ENCODE assay signal across 9 cellular contexts in the genomic region with DNA sequence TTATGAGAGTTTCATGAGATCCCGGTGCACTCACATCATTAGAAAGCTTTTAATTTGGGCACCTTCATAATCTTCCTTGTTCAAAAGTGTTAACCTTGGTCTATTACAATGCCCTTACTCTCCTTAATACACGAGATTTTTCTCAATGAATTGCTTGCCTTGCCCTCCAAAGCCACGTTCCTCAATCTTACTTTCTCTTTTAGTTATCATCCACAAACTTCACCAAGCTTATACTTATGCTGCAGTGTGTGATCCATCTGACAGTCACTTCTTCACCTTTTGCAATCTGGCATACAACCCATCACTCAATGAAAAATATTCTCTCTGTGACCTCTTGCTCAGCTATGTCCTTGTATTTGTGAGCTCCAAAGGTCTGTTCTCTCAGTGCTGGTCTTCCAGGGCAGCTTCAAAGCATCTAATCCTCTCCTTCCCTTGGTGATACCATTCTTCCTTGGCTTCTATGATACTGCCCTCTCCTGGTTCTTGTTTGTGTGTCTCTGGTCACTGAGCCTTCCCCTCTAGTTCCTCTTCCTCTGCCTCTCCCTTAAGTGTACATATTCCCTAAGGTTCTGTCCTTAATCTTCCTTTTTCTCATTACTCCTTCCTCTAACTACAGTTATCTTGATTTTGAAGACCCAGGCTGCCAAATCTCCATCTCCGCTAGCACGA.
A peak's percentile ranks its signal among the peaks of the same experiment; 100 is the strongest.
DNase-seq lines count a peak whose midpoint lies in the region; ATAC-seq and TF ChIP-seq lines count a peak whose summit lies in the region.
"Had no signal": no experiment of that assay in that cellular context is flagged by ENCODE, and none has a peak within 500 bp of the region (broad histone marks: within the 10 kb centered on the region; RNA-seq: fewer than 3 reads in every experiment).

No MANE protein-coding gene starts in this region.

- H3K36me3 ChIP-seq in upper lobe of right lung = no peaks in the 10 kb centered on the region

- H3K27ac ChIP-seq in upper lobe of right lung = no peak overlapping the region

- H3K27me3 ChIP-seq in upper lobe of right lung = no peaks in the 10 kb centered on the region

- TF ChIP-seq CTCF in upper lobe of right lung (IDR thresholded peaks at IDR 0.05) = peak; percentile 56

- H3K4me1 ChIP-seq in upper lobe of right lung = no peaks in the 10 kb centered on the region

- no peaks in the 10 kb centered on the region for H3K9me3 ChIP-seq in upper lobe of right lung

- peak; percentile 63 for DNase-seq in ELR (ENCODE audit: low read depth)
- no peak for DNase-seq in left ventricle myocardium superior
- DNase-seq in upper lobe of right lung = no peak
- DNase-seq in ecto neural progenitor cell (ENCODE audit: low spot score) = no peak
- no peak for DNase-seq in stimulated activated naive CD4-positive, alpha-beta T cell (lab: John Stamatoyannopoulos, UW)

- H3K4me3 ChIP-seq in upper lobe of right lung = peak overlapping the region; percentile 31
- H3K4me3 ChIP-seq: K562 had no signal

- intact Hi-C loops in left ventricle myocardium superior (cut with micrococcal nuclease) (no loop called here), upper lobe of right lung (cut with DNase I) (no loop called here)

- ATAC-seq in HG02884 (IDR thresholded peaks at IDR 0.05; ENCODE audit: unreplicated experiment) = peak; percentile 81
- peak; percentile 77 for ATAC-seq in SK-N-SH treated with all-trans-retinoic acid at 6 μM for 48 hours
- ATAC-seq in left ventricle myocardium superior = peak; percentile 91
- ATAC-seq in upper lobe of right lung = peak; percentile 97
- no peak for ATAC-seq in GM19328 (IDR thresholded peaks at IDR 0.05; ENCODE audit: unreplicated experiment)
- ATAC-seq: K562 had no signal

TF ChIP-seq in SK-N-SH treated with all-trans-retinoic acid at 6 μM for 48 hours, 23 proteins besides CTCF, POLR2A, EP300 and RAD21:
- TF ChIP-seq ISL1 (CRISPR knock-in tag; IDR thresholded peaks at IDR 0.05) (no peak), SNAI2 (CRISPR knock-in tag; IDR thresholded peaks at IDR 0.05) (no peak), ZFP3 (CRISPR knock-in tag; IDR thresholded peaks at IDR 0.05) (no peak), ZNF565 (CRISPR knock-in tag; conservative IDR thresholded peaks at IDR 0.05; ENCODE audit: low read depth) (no peak), ZNF8 (CRISPR knock-in tag; IDR thresholded peaks at IDR 0.05) (no peak), ZFP30 (CRISPR knock-in tag; IDR thresholded peaks at IDR 0.05) (no peak), ZNF70 (CRISPR knock-in tag; IDR thresholded peaks at IDR 0.05) (no peak), CSDC2 (CRISPR knock-in tag; IDR thresholded peaks at IDR 0.05) (no peak), GLIS3 (CRISPR knock-in tag; IDR thresholded peaks at IDR 0.05) (no peak), ARNTL (CRISPR knock-in tag; IDR thresholded peaks at IDR 0.05; ENCODE audit: borderline replicate concordance, low read depth) (no peak), RARB (CRISPR knock-in tag; IDR thresholded peaks at IDR 0.05) (no peak), BACH2 (CRISPR knock-in tag; IDR thresholded peaks at IDR 0.05; ENCODE audit: borderline replicate concordance) (no peak), OSR1 (CRISPR knock-in tag; IDR thresholded peaks at IDR 0.05) (no peak), PPARA (CRISPR knock-in tag; IDR thresholded peaks at IDR 0.05; ENCODE audit: borderline replicate concordance) (no peak), TCF4 (CRISPR knock-in tag; IDR thresholded peaks at IDR 0.05; ENCODE audit: borderline replicate concordance) (no peak)
- TF ChIP-seq, protein P1, sequence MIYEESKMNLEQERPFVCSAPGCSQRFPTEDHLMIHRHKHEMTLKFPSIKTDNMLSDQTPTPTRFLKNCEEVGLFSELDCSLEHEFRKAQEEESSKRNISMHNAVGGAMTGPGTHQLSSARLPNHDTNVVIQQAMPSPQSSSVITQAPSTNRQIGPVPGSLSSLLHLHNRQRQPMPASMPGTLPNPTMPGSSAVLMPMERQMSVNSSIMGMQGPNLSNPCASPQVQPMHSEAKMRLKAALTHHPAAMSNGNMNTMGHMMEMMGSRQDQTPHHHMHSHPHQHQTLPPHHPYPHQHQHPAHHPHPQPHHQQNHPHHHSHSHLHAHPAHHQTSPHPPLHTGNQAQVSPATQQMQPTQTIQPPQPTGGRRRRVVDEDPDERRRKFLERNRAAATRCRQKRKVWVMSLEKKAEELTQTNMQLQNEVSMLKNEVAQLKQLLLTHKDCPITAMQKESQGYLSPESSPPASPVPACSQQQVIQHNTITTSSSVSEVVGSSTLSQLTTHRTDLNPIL (CRISPR knock-in tag; IDR thresholded peaks at IDR 0.05; ENCODE audit: low read depth) = no peak
- TF ChIP-seq, protein P2, sequence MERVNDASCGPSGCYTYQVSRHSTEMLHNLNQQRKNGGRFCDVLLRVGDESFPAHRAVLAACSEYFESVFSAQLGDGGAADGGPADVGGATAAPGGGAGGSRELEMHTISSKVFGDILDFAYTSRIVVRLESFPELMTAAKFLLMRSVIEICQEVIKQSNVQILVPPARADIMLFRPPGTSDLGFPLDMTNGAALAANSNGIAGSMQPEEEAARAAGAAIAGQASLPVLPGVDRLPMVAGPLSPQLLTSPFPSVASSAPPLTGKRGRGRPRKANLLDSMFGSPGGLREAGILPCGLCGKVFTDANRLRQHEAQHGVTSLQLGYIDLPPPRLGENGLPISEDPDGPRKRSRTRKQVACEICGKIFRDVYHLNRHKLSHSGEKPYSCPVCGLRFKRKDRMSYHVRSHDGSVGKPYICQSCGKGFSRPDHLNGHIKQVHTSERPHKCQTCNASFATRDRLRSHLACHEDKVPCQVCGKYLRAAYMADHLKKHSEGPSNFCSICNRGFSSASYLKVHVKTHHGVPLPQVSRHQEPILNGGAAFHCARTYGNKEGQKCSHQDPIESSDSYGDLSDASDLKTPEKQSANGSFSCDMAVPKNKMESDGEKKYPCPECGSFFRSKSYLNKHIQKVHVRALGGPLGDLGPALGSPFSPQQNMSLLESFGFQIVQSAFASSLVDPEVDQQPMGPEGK (CRISPR knock-in tag; IDR thresholded peaks at IDR 0.05; ENCODE audit: borderline replicate concordance) = no peak
- TF ChIP-seq, protein P3, sequence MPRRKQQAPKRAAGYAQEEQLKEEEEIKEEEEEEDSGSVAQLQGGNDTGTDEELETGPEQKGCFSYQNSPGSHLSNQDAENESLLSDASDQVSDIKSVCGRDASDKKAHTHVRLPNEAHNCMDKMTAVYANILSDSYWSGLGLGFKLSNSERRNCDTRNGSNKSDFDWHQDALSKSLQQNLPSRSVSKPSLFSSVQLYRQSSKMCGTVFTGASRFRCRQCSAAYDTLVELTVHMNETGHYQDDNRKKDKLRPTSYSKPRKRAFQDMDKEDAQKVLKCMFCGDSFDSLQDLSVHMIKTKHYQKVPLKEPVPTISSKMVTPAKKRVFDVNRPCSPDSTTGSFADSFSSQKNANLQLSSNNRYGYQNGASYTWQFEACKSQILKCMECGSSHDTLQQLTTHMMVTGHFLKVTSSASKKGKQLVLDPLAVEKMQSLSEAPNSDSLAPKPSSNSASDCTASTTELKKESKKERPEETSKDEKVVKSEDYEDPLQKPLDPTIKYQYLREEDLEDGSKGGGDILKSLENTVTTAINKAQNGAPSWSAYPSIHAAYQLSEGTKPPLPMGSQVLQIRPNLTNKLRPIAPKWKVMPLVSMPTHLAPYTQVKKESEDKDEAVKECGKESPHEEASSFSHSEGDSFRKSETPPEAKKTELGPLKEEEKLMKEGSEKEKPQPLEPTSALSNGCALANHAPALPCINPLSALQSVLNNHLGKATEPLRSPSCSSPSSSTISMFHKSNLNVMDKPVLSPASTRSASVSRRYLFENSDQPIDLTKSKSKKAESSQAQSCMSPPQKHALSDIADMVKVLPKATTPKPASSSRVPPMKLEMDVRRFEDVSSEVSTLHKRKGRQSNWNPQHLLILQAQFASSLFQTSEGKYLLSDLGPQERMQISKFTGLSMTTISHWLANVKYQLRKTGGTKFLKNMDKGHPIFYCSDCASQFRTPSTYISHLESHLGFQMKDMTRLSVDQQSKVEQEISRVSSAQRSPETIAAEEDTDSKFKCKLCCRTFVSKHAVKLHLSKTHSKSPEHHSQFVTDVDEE (CRISPR knock-in tag; IDR thresholded peaks at IDR 0.05) = no peak
- TF ChIP-seq, protein P4, sequence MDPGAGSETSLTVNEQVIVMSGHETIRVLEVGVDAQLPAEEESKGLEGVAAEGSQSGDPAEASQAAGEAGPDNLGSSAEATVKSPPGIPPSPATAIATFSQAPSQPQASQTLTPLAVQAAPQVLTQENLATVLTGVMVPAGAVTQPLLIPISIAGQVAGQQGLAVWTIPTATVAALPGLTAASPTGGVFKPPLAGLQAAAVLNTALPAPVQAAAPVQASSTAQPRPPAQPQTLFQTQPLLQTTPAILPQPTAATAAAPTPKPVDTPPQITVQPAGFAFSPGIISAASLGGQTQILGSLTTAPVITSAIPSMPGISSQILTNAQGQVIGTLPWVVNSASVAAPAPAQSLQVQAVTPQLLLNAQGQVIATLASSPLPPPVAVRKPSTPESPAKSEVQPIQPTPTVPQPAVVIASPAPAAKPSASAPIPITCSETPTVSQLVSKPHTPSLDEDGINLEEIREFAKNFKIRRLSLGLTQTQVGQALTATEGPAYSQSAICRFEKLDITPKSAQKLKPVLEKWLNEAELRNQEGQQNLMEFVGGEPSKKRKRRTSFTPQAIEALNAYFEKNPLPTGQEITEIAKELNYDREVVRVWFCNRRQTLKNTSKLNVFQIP (CRISPR knock-in tag; IDR thresholded peaks at IDR 0.05; ENCODE audit: borderline replicate concordance, low read depth) = no peak
- TF ChIP-seq, protein P5, sequence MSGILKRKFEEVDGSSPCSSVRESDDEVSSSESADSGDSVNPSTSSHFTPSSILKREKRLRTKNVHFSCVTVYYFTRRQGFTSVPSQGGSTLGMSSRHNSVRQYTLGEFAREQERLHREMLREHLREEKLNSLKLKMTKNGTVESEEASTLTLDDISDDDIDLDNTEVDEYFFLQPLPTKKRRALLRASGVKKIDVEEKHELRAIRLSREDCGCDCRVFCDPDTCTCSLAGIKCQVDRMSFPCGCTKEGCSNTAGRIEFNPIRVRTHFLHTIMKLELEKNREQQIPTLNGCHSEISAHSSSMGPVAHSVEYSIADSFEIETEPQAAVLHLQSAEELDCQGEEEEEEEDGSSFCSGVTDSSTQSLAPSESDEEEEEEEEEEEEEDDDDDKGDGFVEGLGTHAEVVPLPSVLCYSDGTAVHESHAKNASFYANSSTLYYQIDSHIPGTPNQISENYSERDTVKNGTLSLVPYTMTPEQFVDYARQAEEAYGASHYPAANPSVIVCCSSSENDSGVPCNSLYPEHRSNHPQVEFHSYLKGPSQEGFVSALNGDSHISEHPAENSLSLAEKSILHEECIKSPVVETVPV (CRISPR knock-in tag; IDR thresholded peaks at IDR 0.05) = no peak
